ENCODE assay signal across 1 cellular context in the genomic region with DNA sequence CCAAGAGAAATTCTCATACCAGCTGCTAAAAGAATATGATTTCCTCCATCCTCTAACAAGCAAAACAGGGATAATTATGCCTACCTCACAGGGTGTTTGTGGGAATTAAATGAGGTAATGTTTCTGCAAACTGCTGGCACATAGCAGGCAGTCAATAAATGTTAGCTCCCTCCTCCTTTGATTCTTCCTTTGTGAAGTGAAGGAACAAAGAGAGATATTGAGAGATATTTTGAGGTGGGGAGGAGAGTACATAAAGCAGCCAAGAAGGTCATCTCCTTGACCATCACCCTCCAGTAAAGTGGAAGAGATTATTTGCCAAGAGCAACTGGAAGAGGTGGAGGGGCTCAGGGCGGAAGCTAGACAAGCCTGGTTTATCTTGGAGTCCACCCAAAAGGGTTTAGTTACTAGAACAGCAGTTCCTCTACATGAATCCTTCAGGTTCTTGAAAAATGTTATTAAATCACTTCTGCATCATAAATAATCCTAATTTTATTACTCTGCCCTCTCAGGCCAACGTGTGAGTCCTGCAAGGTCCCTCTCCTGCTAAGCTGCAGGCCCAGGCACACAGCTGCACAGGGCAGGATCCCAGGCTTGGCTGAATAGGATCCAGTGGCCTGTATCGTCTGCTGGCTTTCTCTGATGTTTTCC.
TF ChIP-seq lines count a peak whose summit lies in the region.

No MANE protein-coding gene starts in this region.

TF ChIP-seq in endothelial cell of umbilical vein, 7 proteins besides CTCF, POLR2A, EP300 and RAD21:
- no peak for TF ChIP-seq MAX (IDR thresholded peaks at IDR 0.05; ENCODE audit: insufficient read depth, insufficient read length)
